Comparison of ENCODE assay signal across 18 cellular contexts in the genomic region with DNA sequence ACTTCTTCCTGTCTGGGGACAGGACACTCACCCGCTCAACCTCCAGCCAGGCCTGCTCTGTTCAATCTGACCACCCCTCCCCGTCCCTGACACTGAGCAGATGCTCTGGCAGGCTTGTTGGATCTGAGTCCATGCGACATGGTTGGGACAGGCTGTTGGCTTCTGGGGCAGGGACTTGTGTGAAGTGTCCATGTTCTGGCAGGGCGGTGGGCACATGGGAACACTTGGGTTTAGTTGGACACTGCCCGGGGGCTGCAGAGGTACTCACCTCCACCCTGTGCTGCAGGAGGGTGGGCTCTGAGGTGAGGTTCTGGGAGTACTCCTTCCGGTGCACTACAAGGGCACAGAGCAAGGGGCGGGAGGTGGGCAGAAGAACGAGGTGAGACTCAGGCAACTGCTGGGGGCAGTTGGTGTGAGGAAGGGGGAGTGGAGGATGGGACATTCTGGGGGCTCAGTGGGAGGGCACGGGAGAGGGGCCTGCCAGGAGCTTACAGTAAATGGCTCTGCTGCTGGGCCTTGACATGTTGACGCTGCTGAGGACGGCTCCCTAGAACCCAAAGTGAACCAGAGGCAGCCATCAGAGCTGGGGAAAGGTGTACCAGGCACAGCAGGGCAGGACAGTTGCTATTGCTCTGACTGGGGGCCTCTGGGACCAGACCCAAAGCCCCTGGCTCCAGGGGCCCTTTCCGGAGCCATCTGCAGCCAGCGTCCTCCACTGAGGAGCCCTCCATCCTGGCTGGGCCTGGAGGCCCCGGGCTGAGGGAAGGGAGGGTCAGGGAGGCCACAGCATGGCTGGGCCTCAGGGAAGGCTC. TPM values are rescaled to one million over a fixed set of nuclear protein-coding genes. Genes with fewer than 3 reads are reported as not detected.
DNase-seq lines count a peak whose midpoint lies in the region; ATAC-seq, FAIRE-seq and TF ChIP-seq lines count a peak whose summit lies in the region.
"Had no signal": no experiment of that assay in that cellular context is flagged by ENCODE, and none has a peak within 500 bp of the region (broad histone marks: within the 10 kb centered on the region; RNA-seq: fewer than 3 reads in every experiment).

No MANE protein-coding gene starts in this region.

- no peak overlapping the region for H3K4me2 ChIP-seq in SK-N-SH
- peak overlapping the region; percentile 92; the same call in 1 of the 2 replicates for H3K4me2 ChIP-seq in HepG2 (ENCODE audit: low read depth, low read length)

- H2AFZ ChIP-seq in SK-N-SH (ENCODE audit: low read depth) (no peak overlapping the region), HepG2 (ENCODE audit: low read length) (no peak overlapping the region)

- intact Hi-C loops in HepG2 (cut with micrococcal nuclease; ENCODE audit: unreplicated experiment): no loop called here

- CTCF ChIA-PET in SK-N-SH (lab: Yijun Ruan, JAX): interaction anchor here (1.0 to 5.2 kb wide), 6 partner anchors 12 to 229 kb away, joined by 3 to 36 read pairs (median 6); a partner anchor contains a TSS
- CTCF ChIA-PET in HepG2 (lab: Yijun Ruan, JAX; ENCODE audit: low intra/inter-chr PET ratio, low total read pairs): no interaction called here

- H3K4me1 ChIP-seq in SK-N-SH (ENCODE audit: control insufficient read depth in 1 of 2, insufficient read depth in 2 of 2, low read depth in 1 of 2, low read length in 1 of 2) (peaks cover 4 to 15% of the 10 kb centered on the region in 2 experiments; a peak in 2 of 4 replicates), HepG2 (ENCODE audit: insufficient read depth, low read length) (peaks cover 66% of the 10 kb centered on the region)

- no peaks in the 10 kb centered on the region for H3K27me3 ChIP-seq in SK-N-SH (ENCODE audit: insufficient read depth)
- H3K27me3 ChIP-seq in HepG2 (ENCODE audit: control insufficient read depth in 1 of 2, insufficient read depth in 2 of 2, low read length in 2 of 2): no peaks in the 10 kb centered on the region; a peak in 1 of 5 replicates

- H3K9me3 ChIP-seq in SK-N-SH (no peaks in the 10 kb centered on the region), HepG2 (ENCODE audit: low read length) (no peaks in the 10 kb centered on the region)

- 86% methylated on average over 8 of the region's 14 CpGs for WGBS in SK-N-SH (ENCODE audit: low lambda C conversion rate)
- 96% methylated on average over 8 of the region's 14 CpGs for WGBS in HepG2 (ENCODE audit: low lambda C conversion rate)

- peak; percentile 28 for DNase-seq in SK-N-SH
- DNase-seq in coronary artery (ENCODE audit: low spot score): peak; percentile 72
- no peak for DNase-seq in HepG2 (ENCODE audit: low spot score)
- DNase-seq in stimulated activated effector memory CD8-positive, alpha-beta T cell treated with anti-CD3 and anti-CD28 coated beads, Interleukin-12 subunit alpha, Interleukin-12 subunit beta, amount 100 ng/mL, for 72 hours (ENCODE audit: low spot score in 2 of 2): no peak
- DNase-seq in RKO (ENCODE audit: low spot score): no peak
- DNase-seq in NCI-H2171 (lab: John Stamatoyannopoulos, UW): no peak
- no peak for DNase-seq in AG20443 (ENCODE audit: low spot score)
- DNase-seq: KBM-7, NCI-H1417, NCI-H345 had no signal

- TF ChIP-seq POLR2A in HepG2 (IDR thresholded peaks at IDR 0.05; ENCODE audit: insufficient read depth in 1 of 2, low read depth in 2 of 2, low read length in 2 of 2): 0 out of 4 replicates have a peak, but pooled peaks of 1 of the 2 experiments have one; percentile 2

- no peak for FAIRE-seq in HepG2 (lab: Jason Lieb, UNC)
- FAIRE-seq: astrocyte, frontal cortex had no signal

- H3K27ac Mint-ChIP-seq in stimulated activated effector memory CD8-positive, alpha-beta T cell treated with anti-CD3 and anti-CD28 coated beads, Interleukin-12 subunit alpha, Interleukin-12 subunit beta, amount 100 ng/mL, for 72 hours: peak overlapping the region; percentile 54
- H3K27ac Mint-ChIP-seq: CD8-positive, alpha-beta T cell; endodermal cell had no signal

- H4K20me1 ChIP-seq in SK-N-SH (ENCODE audit: insufficient read depth): no peaks in the 10 kb centered on the region
- H4K20me1 ChIP-seq in HepG2 (ENCODE audit: insufficient read depth, low read length): no peaks in the 10 kb centered on the region

- H3K79me2 ChIP-seq in SK-N-SH (ENCODE audit: insufficient read depth) (no peaks in the 10 kb centered on the region), HepG2 (ENCODE audit: insufficient read depth, low read length) (peaks cover 24% of the 10 kb centered on the region)

- TF ChIP-seq EP300 in SK-N-SH (IDR thresholded peaks at IDR 0.05; ENCODE audit: borderline replicate concordance in 1 of 2, low read depth in 1 of 2, low read length in 1 of 2): no peak
- no peak for TF ChIP-seq EP300 in HepG2 (IDR thresholded peaks at IDR 0.05; ENCODE audit: low read depth in 2 of 2, low read length in 2 of 2)
- no peak for TF ChIP-seq EP300 in HepG2 (CRISPR knock-in tag; IDR thresholded peaks at IDR 0.05; ENCODE audit: borderline replicate concordance)

- in situ Hi-C loops in HepG2 (cut with HindIII; ENCODE audit: extremely low pct_ligation_motif_present, low pct_unique_long_range_greater_than_20kb): no loop called here

- ATAC-seq in SK-N-SH treated with all-trans-retinoic acid at 6 μM for 48 hours: no peak
- no peak for ATAC-seq in HepG2
- no peak for ATAC-seq in stimulated activated effector memory CD8-positive, alpha-beta T cell treated with anti-CD3 and anti-CD28 coated beads, Interleukin-12 subunit alpha, Interleukin-12 subunit beta, amount 100 ng/mL, for 72 hours
- ATAC-seq: CD8-positive, alpha-beta T cell had no signal

- peaks cover 4% of the 10 kb centered on the region for H3K4me1 Mint-ChIP-seq in stimulated activated effector memory CD8-positive, alpha-beta T cell treated with anti-CD3 and anti-CD28 coated beads, Interleukin-12 subunit alpha, Interleukin-12 subunit beta, amount 100 ng/mL, for 72 hours
- H3K4me1 Mint-ChIP-seq: endodermal cell had no signal

- TF ChIP-seq CTCF in SK-N-SH (IDR thresholded peaks at IDR 0.05) (no peak), coronary artery (IDR thresholded peaks at IDR 0.05) (no peak), HepG2 (CRISPR knock-in tag; IDR thresholded peaks at IDR 0.05) (no peak)

- H3K9ac ChIP-seq in SK-N-SH (no peak overlapping the region), HepG2 (ENCODE audit: insufficient read depth, low read depth, low read length) (0 out of 2 replicates have a peak overlapping the region, but pooled peaks have one; percentile 80)

- no peak overlapping the region for H3K4me3 Mint-ChIP-seq in stimulated activated effector memory CD8-positive, alpha-beta T cell treated with anti-CD3 and anti-CD28 coated beads, Interleukin-12 subunit alpha, Interleukin-12 subunit beta, amount 100 ng/mL, for 72 hours
- H3K4me3 Mint-ChIP-seq: CD8-positive, alpha-beta T cell; endodermal cell had no signal

- TF ChIP-seq RAD21 in SK-N-SH (IDR thresholded peaks at IDR 0.05; ENCODE audit: low read length) (no peak), HepG2 (CRISPR knock-in tag; IDR thresholded peaks at IDR 0.05) (no peak)

- H3K9me2 ChIP-seq in SK-N-SH: no peaks in the 10 kb centered on the region

- no peaks in the 10 kb centered on the region for H3F3A ChIP-seq in SK-N-SH (replicated peaks; ENCODE audit: insufficient read depth)

- POLR2A ChIA-PET in SK-N-SH (lab: Yijun Ruan, JAX): no interaction called here
- POLR2A ChIA-PET in HepG2 (lab: Yijun Ruan, JAX): interaction anchor here (2.2 kb wide), 1 partner anchor 22 kb away, joined by 5 read pairs; no protein-coding TSS in a partner anchor

- no peak overlapping the region; a peak in 1 of 4 replicates for H3K27ac ChIP-seq in SK-N-SH (ENCODE audit: low read depth in 2 of 2, low read length in 1 of 2)
- no peak overlapping the region for H3K27ac ChIP-seq in coronary artery
- H3K27ac ChIP-seq in HepG2 (ENCODE audit: extremely low read length, insufficient read depth, low read length): no peak overlapping the region

- no peaks in the 10 kb centered on the region for H3K36me3 Mint-ChIP-seq in stimulated activated effector memory CD8-positive, alpha-beta T cell treated with anti-CD3 and anti-CD28 coated beads, Interleukin-12 subunit alpha, Interleukin-12 subunit beta, amount 100 ng/mL, for 72 hours
- H3K36me3 Mint-ChIP-seq: CD8-positive, alpha-beta T cell had no signal

- no TSS peak for BruUV-seq in HepG2 (replicated peaks; lab: Mats Ljungman, UMichigan)

- no peaks in the 10 kb centered on the region for H3K9me3 Mint-ChIP-seq in stimulated activated effector memory CD8-positive, alpha-beta T cell treated with anti-CD3 and anti-CD28 coated beads, Interleukin-12 subunit alpha, Interleukin-12 subunit beta, amount 100 ng/mL, for 72 hours
- H3K9me3 Mint-ChIP-seq: CD8-positive, alpha-beta T cell; endodermal cell had no signal

- H3K36me3 ChIP-seq in SK-N-SH (replicated peaks in 1 of 2; ENCODE audit: control insufficient read depth in 1 of 2, insufficient read depth in 2 of 2, low read length in 1 of 2) (no peaks in the 10 kb centered on the region), HepG2 (replicated peaks in 1 of 2; ENCODE audit: control insufficient read depth in 1 of 2, insufficient read depth in 2 of 2, low read length in 2 of 2) (peaks cover 6 to 29% of the 10 kb centered on the region in 2 experiments; a peak in 4 of 5 replicates)

- H3K4me3 ChIP-seq in SK-N-SH (ENCODE audit: low read depth in 2 of 2, low read length in 1 of 2) (no peak overlapping the region), coronary artery (no peak overlapping the region), HepG2 (replicated peaks in 1 of 3; ENCODE audit: insufficient read depth in 1 of 3, low read depth in 2 of 3, low read length in 3 of 3) (peak overlapping the region in 1 of 3 experiments; percentile 88; a peak in 1 of 6 replicates)

RNA-seq across cellular contexts. Expression of a gene that starts 2.3 kb away (rescaled TPM):
- polyA plus RNA-seq in SK-N-SH (2012; rRNA removed) (not detected in 2 replicates), HepG2 (2011; rRNA removed) (106 and 127 TPM in 2 replicates)
- polyA plus RNA-seq in SK-N-SH (2012; cell fraction: cytosol; rRNA removed): not detected in 2 replicates
- not detected in 2 replicates for polyA plus RNA-seq in SK-N-SH (2012; cell fraction: nucleus; rRNA removed)
- total RNA-seq in HepG2 (2016; rRNA removed; fragmentation: Illumina TruSeq; extraction: Trizol): 7.6 and 18.2 TPM in 2 replicates
- total RNA-seq in HepG2 (2016; cell fraction: cytosol; rRNA removed; fragmentation: Illumina TruSeq; extraction: Trizol; ENCODE audit: low read depth): 3.1 and 3.5 TPM in 2 replicates
- 6.3 and 18.1 TPM in 2 replicates for total RNA-seq in HepG2 (2016; cell fraction: insoluble cytoplasmic fraction; rRNA removed; fragmentation: Illumina TruSeq; extraction: Trizol)
- 4.6 and 5.1 TPM in 2 replicates for total RNA-seq in HepG2 (2016; cell fraction: membrane; rRNA removed; fragmentation: Illumina TruSeq; extraction: Trizol)
- total RNA-seq in HepG2 (2016; cell fraction: nucleus; rRNA removed; fragmentation: Illumina TruSeq; extraction: Trizol): 21.5 and 27.6 TPM in 2 replicates
- polyA plus RNA-seq in HepG2 (2011; cell fraction: cytosol; rRNA removed): 24.6 and 30.4 TPM in 2 replicates
- polyA plus RNA-seq in HepG2 (2011; cell fraction: nucleus; rRNA removed): 854 and 1,047 TPM in 2 replicates
- polyA plus RNA-seq in HepG2 (2012): 79.1 and 95.8 TPM in 2 replicates
- polyA plus RNA-seq in HepG2 (2016; cell fraction: cytosol; fragmentation: Illumina TruSeq; extraction: Trizol; ENCODE audit: low read depth): 3.0 and 3.7 TPM in 2 replicates
- 11.9 and 13.8 TPM in 2 replicates for polyA plus RNA-seq in HepG2 (2016; cell fraction: insoluble cytoplasmic fraction; fragmentation: Illumina TruSeq; extraction: Trizol; ENCODE audit: low read depth)
- 4.6 and 5.0 TPM in 2 replicates for polyA plus RNA-seq in HepG2 (2016; cell fraction: membrane; fragmentation: Illumina TruSeq; extraction: Trizol; ENCODE audit: low read depth)
- 139 and 140 TPM in 2 replicates for polyA plus RNA-seq in HepG2 (2016; cell fraction: nucleus; fragmentation: Illumina TruSeq; extraction: Trizol; ENCODE audit: insufficient read depth, low read depth)
- 2.2 and 43.5 TPM in 2 replicates for polyA minus RNA-seq in HepG2 (2011; rRNA and poly(A)+ RNA removed; ENCODE audit: low replicate concordance)
- polyA minus RNA-seq in HepG2 (2011; cell fraction: cytosol; rRNA and poly(A)+ RNA removed): 15.7 and 17.0 TPM in 2 replicates
- 107 and 127 TPM in 2 replicates for polyA minus RNA-seq in HepG2 (2011; cell fraction: nucleus; rRNA and poly(A)+ RNA removed)
- total RNA-seq: A172; astrocyte; CD8-positive, alpha-beta T cell; endodermal cell; frontal cortex; H4; renal cortical epithelial cell had no signal

RNA-seq across cellular contexts. Expression of a gene that starts 20.6 kb away (rescaled TPM):
- polyA plus RNA-seq in SK-N-SH (2012; rRNA removed): 84.9 and 86.6 TPM in 2 replicates
- 101 and 104 TPM in 2 replicates for polyA plus RNA-seq in SK-N-SH (2012; cell fraction: cytosol; rRNA removed)
- 44.0 and 59.3 TPM in 2 replicates for polyA plus RNA-seq in SK-N-SH (2012; cell fraction: nucleus; rRNA removed)
- total RNA-seq in HepG2 (2016; rRNA removed; fragmentation: Illumina TruSeq; extraction: Trizol): 127 and 150 TPM in 2 replicates
- total RNA-seq in HepG2 (2016; cell fraction: cytosol; rRNA removed; fragmentation: Illumina TruSeq; extraction: Trizol; ENCODE audit: low read depth): 35.2 and 40.3 TPM in 2 replicates
- 127 and 162 TPM in 2 replicates for total RNA-seq in HepG2 (2016; cell fraction: insoluble cytoplasmic fraction; rRNA removed; fragmentation: Illumina TruSeq; extraction: Trizol)
- 35.2 and 39.0 TPM in 2 replicates for total RNA-seq in HepG2 (2016; cell fraction: membrane; rRNA removed; fragmentation: Illumina TruSeq; extraction: Trizol)
- total RNA-seq in HepG2 (2016; cell fraction: nucleus; rRNA removed; fragmentation: Illumina TruSeq; extraction: Trizol): 49.3 and 64.9 TPM in 2 replicates
- 124 and 142 TPM in 2 replicates for polyA plus RNA-seq in HepG2 (2011; rRNA removed)
- polyA plus RNA-seq in HepG2 (2011; cell fraction: cytosol; rRNA removed): 105 and 126 TPM in 2 replicates
- 39.2 and 41.5 TPM in 2 replicates for polyA plus RNA-seq in HepG2 (2011; cell fraction: nucleus; rRNA removed)
- 102 and 104 TPM in 2 replicates for polyA plus RNA-seq in HepG2 (2012)
- polyA plus RNA-seq in HepG2 (2016; cell fraction: cytosol; fragmentation: Illumina TruSeq; extraction: Trizol; ENCODE audit: low read depth): 37.0 and 38.1 TPM in 2 replicates
- 128 and 138 TPM in 2 replicates for polyA plus RNA-seq in HepG2 (2016; cell fraction: insoluble cytoplasmic fraction; fragmentation: Illumina TruSeq; extraction: Trizol; ENCODE audit: low read depth)
- polyA plus RNA-seq in HepG2 (2016; cell fraction: membrane; fragmentation: Illumina TruSeq; extraction: Trizol; ENCODE audit: low read depth): 28.9 and 29.1 TPM in 2 replicates
- 66.5 and 79.1 TPM in 2 replicates for polyA plus RNA-seq in HepG2 (2016; cell fraction: nucleus; fragmentation: Illumina TruSeq; extraction: Trizol; ENCODE audit: insufficient read depth, low read depth)
- 34.6 and 95.6 TPM in 2 replicates for polyA minus RNA-seq in HepG2 (2011; rRNA and poly(A)+ RNA removed; ENCODE audit: low replicate concordance)
- polyA minus RNA-seq in HepG2 (2011; cell fraction: cytosol; rRNA and poly(A)+ RNA removed): 31.6 and 39.1 TPM in 2 replicates
- 15.7 and 24.2 TPM in 2 replicates for polyA minus RNA-seq in HepG2 (2011; cell fraction: nucleus; rRNA and poly(A)+ RNA removed)

RNA-seq across cellular contexts. Expression of a gene that starts 49.4 kb away (rescaled TPM):
- polyA plus RNA-seq in SK-N-SH (2012; rRNA removed) (not detected in 2 replicates), HepG2 (2011; rRNA removed) (not detected in 2 replicates)
- polyA plus RNA-seq in SK-N-SH (2012; cell fraction: cytosol; rRNA removed): not detected in 2 replicates
- polyA plus RNA-seq in SK-N-SH (2012; cell fraction: nucleus; rRNA removed): not detected in 2 replicates
- total RNA-seq in HepG2 (2016; rRNA removed; fragmentation: Illumina TruSeq; extraction: Trizol): not detected in 2 replicates
- not detected in 2 replicates for total RNA-seq in HepG2 (2016; cell fraction: cytosol; rRNA removed; fragmentation: Illumina TruSeq; extraction: Trizol; ENCODE audit: low read depth)
- total RNA-seq in HepG2 (2016; cell fraction: insoluble cytoplasmic fraction; rRNA removed; fragmentation: Illumina TruSeq; extraction: Trizol): not detected in 2 replicates
- not detected in 2 replicates for total RNA-seq in HepG2 (2016; cell fraction: membrane; rRNA removed; fragmentation: Illumina TruSeq; extraction: Trizol)
- total RNA-seq in HepG2 (2016; cell fraction: nucleus; rRNA removed; fragmentation: Illumina TruSeq; extraction: Trizol): not detected in 2 replicates
- not detected in 2 replicates for polyA plus RNA-seq in HepG2 (2011; cell fraction: cytosol; rRNA removed)
- 0.23 TPM in 1 of 2 replicates, not detected in the other for polyA plus RNA-seq in HepG2 (2011; cell fraction: nucleus; rRNA removed)
- not detected in 2 replicates for polyA plus RNA-seq in HepG2 (2012)
- polyA plus RNA-seq in HepG2 (2016; cell fraction: cytosol; fragmentation: Illumina TruSeq; extraction: Trizol; ENCODE audit: low read depth): not detected in 2 replicates
- polyA plus RNA-seq in HepG2 (2016; cell fraction: insoluble cytoplasmic fraction; fragmentation: Illumina TruSeq; extraction: Trizol; ENCODE audit: low read depth): not detected in 2 replicates
- not detected in 2 replicates for polyA plus RNA-seq in HepG2 (2016; cell fraction: membrane; fragmentation: Illumina TruSeq; extraction: Trizol; ENCODE audit: low read depth)
- polyA plus RNA-seq in HepG2 (2016; cell fraction: nucleus; fragmentation: Illumina TruSeq; extraction: Trizol; ENCODE audit: insufficient read depth, low read depth): not detected in 2 replicates
- 0.06 and 0.56 TPM in 2 replicates for polyA minus RNA-seq in HepG2 (2011; rRNA and poly(A)+ RNA removed; ENCODE audit: low replicate concordance)
- not detected in 2 replicates for polyA minus RNA-seq in HepG2 (2011; cell fraction: cytosol; rRNA and poly(A)+ RNA removed)
- 0.13 TPM in 1 of 2 replicates, not detected in the other for polyA minus RNA-seq in HepG2 (2011; cell fraction: nucleus; rRNA and poly(A)+ RNA removed)
- total RNA-seq: astrocyte, H4, renal cortical epithelial cell had no signal

Comparison
In these comparisons a context has a peak if more than half of its experiments do, and no peak if none do; other contexts are left out.
1. DNase-seq: peak in SK-N-SH (single experiment) and coronary artery (single experiment); none in HepG2 (single experiment), stimulated activated effector memory CD8-positive, alpha-beta T cell treated with anti-CD3 and anti-CD28 coated beads, Interleukin-12 subunit alpha, Interleukin-12 subunit beta, amount 100 ng/mL, for 72 hours (0 of 2), RKO (single experiment), NCI-H2171 (single experiment) and AG20443 (single experiment).